Comparison of ENCODE assay signal across 22 cellular contexts in genomic region chr13:104987621-104988020, GRCh38.
DNase-seq lines count a peak whose midpoint lies in the region; ATAC-seq, FAIRE-seq and TF ChIP-seq lines count a peak whose summit lies in the region.
"Had no signal": no experiment of that assay in that cellular context is flagged by ENCODE, and none has a peak within 500 bp of the region (broad histone marks: within the 10 kb centered on the region; RNA-seq: fewer than 3 reads in every experiment).

No MANE protein-coding gene starts in this region.

- H3K4me3 ChIP-seq in endothelial cell of umbilical vein (replicated peaks in 1 of 3; ENCODE audit: insufficient read depth in 1 of 3, low read depth in 1 of 3, low read length in 3 of 3), result no peak overlapping the region
- H3K4me3 ChIP-seq: A549; BLaER1 treated with 17β-estradiol and CSF1 and Interleukin-3, amounts not matched to agents 10 nM and 100 nM had no signal

- DNase-seq in dermis blood vessel endothelial cell (peak; percentile 83), endothelial cell of umbilical vein (ENCODE audit: low read depth, low spot score) (peak; percentile 72), lung microvascular endothelial cell (ENCODE audit: low read depth in 2 of 2) (peak; percentile 44 to 82), NCI-H510A treated with DMSO at 0.1 percent for 48 hours (lab: John Stamatoyannopoulos, UW) (no peak), left lobe of liver (ENCODE audit: low spot score) (no peak)
- no peak for DNase-seq in activated T-cell treated with anti-CD3 and anti-CD28 coated beads, Interleukin-2, amount 50 U/mL, for 4 hours
- DNase-seq: AML-193; Caco-2; Calu3; CD4-positive, alpha-beta T cell; CD8-positive, alpha-beta T cell; DMS79 treated with DMSO at 0.1 percent for 48 hours; GF-D8 had no signal

- intact Hi-C loops in endothelial cell of umbilical vein (cut with micrococcal nuclease), result loop anchor here (5.0 to 10.0 kb wide), 4 partner anchors 673 to 1930 kb away; partner anchors contain the start of gene EFNB2

- TF ChIP-seq POLR2A in endothelial cell of umbilical vein (IDR thresholded peaks at IDR 0.05; ENCODE audit: low read depth, low read length), result no peak

- no peak overlapping the region for H3K4me3 Mint-ChIP-seq in activated T-cell treated with anti-CD3 and anti-CD28 coated beads, Interleukin-2, amount 50 U/mL, for 4 hours
- H3K4me3 Mint-ChIP-seq: B cell; CD4-positive, alpha-beta T cell; CD8-positive, alpha-beta T cell had no signal

- peaks cover 21% of the 10 kb centered on the region for H3K4me1 Mint-ChIP-seq in activated T-cell treated with anti-CD3 and anti-CD28 coated beads, Interleukin-2, amount 50 U/mL, for 4 hours (ENCODE audit: low read depth)

- no peaks in the 10 kb centered on the region for H3K9me3 Mint-ChIP-seq in activated T-cell treated with anti-CD3 and anti-CD28 coated beads, Interleukin-2, amount 50 U/mL, for 4 hours
- H3K9me3 Mint-ChIP-seq: CD4-positive, alpha-beta T cell; CD8-positive, alpha-beta T cell had no signal

- ATAC-seq in left lobe of liver, result no peak
- no peak for ATAC-seq in activated T-cell treated with anti-CD3 and anti-CD28 coated beads, Interleukin-2, amount 50 U/mL, for 4 hours
- ATAC-seq: A549; CD8-positive, alpha-beta T cell had no signal

- CTCF ChIA-PET in endothelial cell of umbilical vein (lab: Charles Lee), result no interaction called here

- peak overlapping the region; percentile 4 for H3K4me2 ChIP-seq in endothelial cell of umbilical vein (ENCODE audit: insufficient read depth, low read length)
- H3K4me2 ChIP-seq: A549; BLaER1 treated with 17β-estradiol and CSF1 and Interleukin-3, amounts not matched to agents 10 nM and 100 nM had no signal

- H3K27me3 Mint-ChIP-seq in activated T-cell treated with anti-CD3 and anti-CD28 coated beads, Interleukin-2, amount 50 U/mL, for 4 hours (ENCODE audit: low read depth), result peaks cover 3% of the 10 kb centered on the region
- H3K27me3 Mint-ChIP-seq: B cell; CD4-positive, alpha-beta T cell had no signal

- no peaks in the 10 kb centered on the region for H3K79me2 ChIP-seq in endothelial cell of umbilical vein (ENCODE audit: control insufficient read depth, insufficient read depth, low read length)

- H3K4me1 ChIP-seq in endothelial cell of umbilical vein (ENCODE audit: control insufficient read depth, extremely low read depth, insufficient read depth, low read length), result peaks cover 26% of the 10 kb centered on the region
- H3K4me1 ChIP-seq: A549, Caco-2 had no signal

- no peaks in the 10 kb centered on the region for H3K9me1 ChIP-seq in endothelial cell of umbilical vein (replicated peaks; ENCODE audit: control insufficient read depth, extremely low read depth, insufficient read depth, low read length)

- no TSS peak for BruUV-seq in endothelial cell of umbilical vein (replicated peaks; lab: Mats Ljungman, UMichigan)

- peak; percentile 74 for FAIRE-seq in endothelial cell of umbilical vein (lab: Jason Lieb, UNC)
- FAIRE-seq: A549, D721Med, G401.6, GM12891, GM19239 had no signal

- H4K20me1 ChIP-seq in endothelial cell of umbilical vein (replicated peaks; ENCODE audit: control insufficient read depth, extremely low read depth, insufficient read depth, low read length), result no peaks in the 10 kb centered on the region
- H4K20me1 ChIP-seq: BLaER1 treated with 17β-estradiol and CSF1 and Interleukin-3, amounts not matched to agents 10 nM and 100 nM had no signal

- no peak overlapping the region for H3K9ac ChIP-seq in endothelial cell of umbilical vein (replicated peaks; ENCODE audit: extremely low read depth, insufficient read depth, low read length)
- H3K9ac ChIP-seq: BLaER1 treated with 17β-estradiol and CSF1 and Interleukin-3, amounts not matched to agents 10 nM and 100 nM had no signal

- H3K36me3 ChIP-seq in endothelial cell of umbilical vein (ENCODE audit: control insufficient read depth in 2 of 2, extremely low read depth in 1 of 2, insufficient read depth in 2 of 2, low read length in 2 of 2), result no peaks in the 10 kb centered on the region
- H3K36me3 ChIP-seq: BLaER1 treated with 17β-estradiol and CSF1 and Interleukin-3, amounts not matched to agents 10 nM and 100 nM had no signal

- dilution Hi-C loops in endothelial cell of umbilical vein (cut with MboI; ENCODE audit: extremely low pct_ligation_motif_present, low sequenced_read_pairs), result no loop called here

- peak overlapping the region; percentile 24 for H2AFZ ChIP-seq in endothelial cell of umbilical vein (ENCODE audit: low read depth, low read length)

- POLR2A ChIA-PET in endothelial cell of umbilical vein (lab: Charles Lee), result no interaction called here

- TF ChIP-seq CTCF in endothelial cell of umbilical vein (IDR thresholded peaks at IDR 0.05; ENCODE audit: extremely low read depth in 1 of 2, insufficient read depth in 1 of 2, low read depth in 1 of 2, low read length in 2 of 2), result no peak

- no peaks in the 10 kb centered on the region for H3K36me3 Mint-ChIP-seq in activated T-cell treated with anti-CD3 and anti-CD28 coated beads, Interleukin-2, amount 50 U/mL, for 4 hours (ENCODE audit: insufficient read depth)
- H3K36me3 Mint-ChIP-seq: CD8-positive, alpha-beta T cell had no signal

- H3K27ac ChIP-seq in endothelial cell of umbilical vein (ENCODE audit: insufficient read depth, low read depth, low read length), result peak overlapping the region; percentile 48
- H3K27ac ChIP-seq: 22Rv1; A549; BLaER1 treated with 17β-estradiol and CSF1 and Interleukin-3, amounts not matched to agents 10 nM and 100 nM; C4-2B had no signal

- H3K27me3 ChIP-seq in endothelial cell of umbilical vein (ENCODE audit: control insufficient read depth in 2 of 2, insufficient read depth in 2 of 2, low read length in 2 of 2), result no peaks in the 10 kb centered on the region

- no peaks in the 10 kb centered on the region for H3K9me3 ChIP-seq in endothelial cell of umbilical vein (replicated peaks; ENCODE audit: control insufficient read depth, insufficient read depth, low read length)
- H3K9me3 ChIP-seq: A549; BLaER1 treated with 17β-estradiol and CSF1 and Interleukin-3, amounts not matched to agents 10 nM and 100 nM; Caco-2 had no signal

TF ChIP-seq in endothelial cell of umbilical vein, 7 proteins besides CTCF, POLR2A, EP300 and RAD21:
- TF ChIP-seq FOS (IDR thresholded peaks at IDR 0.05; ENCODE audit: borderline replicate concordance, insufficient read depth, low read length) (no peak), JUN (IDR thresholded peaks at IDR 0.05; ENCODE audit: borderline replicate concordance, insufficient read depth, insufficient read length, low read depth) (peak; percentile 50)

Comparison
In these comparisons a context has a peak if more than half of its experiments do, and no peak if none do; other contexts are left out.
1. DNase-seq: peak in dermis blood vessel endothelial cell (single experiment), endothelial cell of umbilical vein (single experiment) and lung microvascular endothelial cell (2 of 2); none in NCI-H510A treated with DMSO at 0.1 percent for 48 hours (single experiment), left lobe of liver (single experiment) and activated T-cell treated with anti-CD3 and anti-CD28 coated beads, Interleukin-2, amount 50 U/mL, for 4 hours (single experiment).